Comparison of ENCODE assay signal across 9 cellular contexts in genomic region chr6:37134622-37135191, GRCh38. TPM values are rescaled to one million over a fixed set of nuclear protein-coding genes. Genes with fewer than 3 reads are reported as not detected.
DNase-seq lines count a peak whose midpoint lies in the region; ATAC-seq and TF ChIP-seq lines count a peak whose summit lies in the region.
"Had no signal": no experiment of that assay in that cellular context is flagged by ENCODE, and none has a peak within 500 bp of the region (broad histone marks: within the 10 kb centered on the region; RNA-seq: fewer than 3 reads in every experiment).

No MANE protein-coding gene starts in this region.

- no peak overlapping the region for H3K27ac ChIP-seq in DND-41 (ENCODE audit: low read length)
- H3K27ac ChIP-seq in RWPE2 (ENCODE audit: poor library complexity, severe bottlenecking): peak overlapping the region; percentile 98
- H3K27ac ChIP-seq: parathyroid adenoma had no signal

- no peaks in the 10 kb centered on the region for H3K9me3 Mint-ChIP-seq in natural killer cell

- H3K4me2 ChIP-seq in DND-41 (ENCODE audit: insufficient read depth, low read length): no peak overlapping the region

- H3K27me3 Mint-ChIP-seq in natural killer cell (ENCODE audit: low read depth in 2 of 2): no peaks in the 10 kb centered on the region

- peak overlapping the region; percentile 45 for H3K4me3 Mint-ChIP-seq in natural killer cell

- H3K4me3 ChIP-seq in DND-41 (ENCODE audit: low read depth in 1 of 2, low read length in 2 of 2) (no peak overlapping the region), RWPE2 (ENCODE audit: severe bottlenecking) (no peak overlapping the region)

- H3K9ac ChIP-seq in DND-41 (ENCODE audit: low read depth, low read length): no peak overlapping the region
- H3K9ac ChIP-seq: parathyroid adenoma had no signal

- intact Hi-C loops in natural killer cell (cut with micrococcal nuclease): no loop called here

- no peaks in the 10 kb centered on the region for H3K9me3 ChIP-seq in DND-41 (ENCODE audit: insufficient read depth, low read length, severe bottlenecking)
- no peaks in the 10 kb centered on the region for H3K9me3 ChIP-seq in RWPE2 (ENCODE audit: severe bottlenecking)

- DNase-seq in DND-41 (no peak), RWPE2 (ENCODE audit: low spot score) (peak; percentile 87), epidermal melanocyte (ENCODE audit: insufficient read length, low spot score) (peak; percentile 73), natural killer cell (no peak), midbrain (lab: John Stamatoyannopoulos, UW) (no peak), pons (ENCODE audit: low spot score) (no peak), NCI-H1105 treated with DMSO at 0.1 percent for 48 hours (lab: John Stamatoyannopoulos, UW) (no peak)
- DNase-seq in stimulated activated CD4-positive, alpha-beta T cell treated with anti-CD3 and anti-CD28 coated beads, Interleukin-2, amount 100 ng/mL, for 24 hours: no peak

- H3K36me3 ChIP-seq in DND-41 (ENCODE audit: insufficient read depth, low read length): no peaks in the 10 kb centered on the region
- no peaks in the 10 kb centered on the region for H3K36me3 ChIP-seq in RWPE2 (ENCODE audit: low read depth)

- ATAC-seq in DND-41 (ENCODE audit: insufficient read depth, low read depth): no peak
- ATAC-seq in RWPE2 (ENCODE audit: low read depth): peak; percentile 82
- peak; percentile 73 to 79 (median 78) for ATAC-seq in natural killer cell

- no peaks in the 10 kb centered on the region for H3K36me3 Mint-ChIP-seq in natural killer cell

- no peaks in the 10 kb centered on the region for H4K20me1 ChIP-seq in DND-41 (ENCODE audit: insufficient read depth, low read length)

- H3K27me3 ChIP-seq in DND-41 (ENCODE audit: insufficient read depth, low read length, poor library complexity): no peaks in the 10 kb centered on the region
- H3K27me3 ChIP-seq in RWPE2 (ENCODE audit: insufficient read depth, poor library complexity, severe bottlenecking): no peaks in the 10 kb centered on the region

- TF ChIP-seq CTCF in DND-41 (IDR thresholded peaks at IDR 0.05; ENCODE audit: borderline replicate concordance, extremely low read depth, low read length, poor library complexity, severe bottlenecking) (no peak), RWPE2 (IDR thresholded peaks at IDR 0.05; ENCODE audit: poor library complexity, severe bottlenecking) (no peak), natural killer cell (IDR thresholded peaks at IDR 0.05) (no peak)

- 0 out of 2 replicates have a peak overlapping the region, but pooled peaks have one; percentile 30 for H2AFZ ChIP-seq in DND-41 (ENCODE audit: low read depth, low read length)
- H2AFZ ChIP-seq: parathyroid adenoma had no signal

- peaks cover 10 to 17% of the 10 kb centered on the region in 2 donors for H3K4me1 Mint-ChIP-seq in natural killer cell

- H3K27ac Mint-ChIP-seq in natural killer cell: peak overlapping the region; percentile 83 to 91

- no peaks in the 10 kb centered on the region for H3K79me2 ChIP-seq in DND-41 (ENCODE audit: insufficient read depth, low read length)
- H3K79me2 ChIP-seq: parathyroid adenoma had no signal

- no peaks in the 10 kb centered on the region for H3K4me1 ChIP-seq in DND-41 (ENCODE audit: insufficient read depth, low read length)
- H3K4me1 ChIP-seq in RWPE2 (ENCODE audit: insufficient read depth, poor library complexity, severe bottlenecking): peaks cover 54% of the 10 kb centered on the region
- H3K4me1 ChIP-seq: parathyroid adenoma had no signal

RNA-seq across cellular contexts. Expression of gene PIM1, which starts 35.2 kb away (rescaled TPM):
- 100 to 1,000 TPM; 188 to 242 (median 215) TPM for total RNA-seq in natural killer cell

Comparison
In these comparisons a context has a peak if more than half of its experiments do, and no peak if none do; other contexts are left out.
1. DNase-seq: peak in RWPE2 (single experiment) and epidermal melanocyte (single experiment); none in DND-41 (single experiment), natural killer cell (single experiment), midbrain (single experiment), pons (single experiment), NCI-H1105 treated with DMSO at 0.1 percent for 48 hours (single experiment) and stimulated activated CD4-positive, alpha-beta T cell treated with anti-CD3 and anti-CD28 coated beads, Interleukin-2, amount 100 ng/mL, for 24 hours (0 of 2).